ENCODE assay signal across 28 cellular contexts in the genomic region with DNA sequence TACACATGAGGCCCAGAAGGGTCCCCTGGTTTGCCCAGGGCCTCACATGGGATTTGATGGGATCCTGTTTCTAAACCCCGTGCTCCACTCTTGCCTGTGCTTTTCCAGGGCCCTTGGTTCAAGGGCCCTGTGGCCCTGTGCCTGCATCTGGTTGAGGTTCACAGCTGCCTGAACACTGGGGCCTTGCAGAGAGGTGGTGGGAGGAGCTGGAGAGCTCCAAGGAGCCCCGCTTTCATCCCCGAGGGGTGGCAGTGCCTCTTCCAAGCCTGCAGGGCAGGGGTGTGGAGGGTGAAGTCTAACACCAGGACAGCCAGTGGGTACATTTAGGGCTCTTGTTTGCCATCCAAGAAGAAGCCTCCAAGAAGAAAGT.
DNase-seq lines count a peak whose midpoint lies in the region; ATAC-seq and TF ChIP-seq lines count a peak whose summit lies in the region.
"Had no signal": no experiment of that assay in that cellular context is flagged by ENCODE, and none has a peak within 500 bp of the region (broad histone marks: within the 10 kb centered on the region; RNA-seq: fewer than 3 reads in every experiment).

No MANE protein-coding gene starts in this region.

- TF ChIP-seq POLR2A in spleen (IDR thresholded peaks at IDR 0.05) (no peak), upper lobe of left lung (IDR thresholded peaks at IDR 0.05) (no peak)

- peaks cover 4% of the 10 kb centered on the region for H3K27me3 Mint-ChIP-seq in HFFc6 (ENCODE audit: insufficient read depth)
- peaks cover 17% of the 10 kb centered on the region for H3K27me3 Mint-ChIP-seq in MCF 10A (ENCODE audit: insufficient read depth, unreplicated experiment)

- H3K9me3 ChIP-seq in ascending aorta, result no peaks in the 10 kb centered on the region
- no peaks in the 10 kb centered on the region for H3K9me3 ChIP-seq in muscle layer of colon (ENCODE audit: low read length)
- no peaks in the 10 kb centered on the region for H3K9me3 ChIP-seq in spleen
- H3K9me3 ChIP-seq in upper lobe of left lung, result no peaks in the 10 kb centered on the region
- H3K9me3 ChIP-seq: body of pancreas, gastrocnemius medialis, right lobe of liver had no signal

- H3K4me3 Mint-ChIP-seq in HFFc6, result no peak overlapping the region
- H3K4me3 Mint-ChIP-seq in MCF 10A (ENCODE audit: unreplicated experiment), result no peak overlapping the region
- H3K4me3 Mint-ChIP-seq: memory B cell, neural progenitor cell, WTC11 had no signal

- H3K4me1 Mint-ChIP-seq in HFFc6 (ENCODE audit: low read depth) (peaks cover 56% of the 10 kb centered on the region), MCF 10A (ENCODE audit: insufficient read depth, unreplicated experiment) (peaks cover 6% of the 10 kb centered on the region)
- H3K4me1 Mint-ChIP-seq: memory B cell had no signal

- H3K27ac ChIP-seq in ascending aorta, result peak overlapping the region; percentile 0 to 5
- peak overlapping the region; percentile 48 for H3K27ac ChIP-seq in muscle layer of colon (ENCODE audit: low read depth, low read length)
- H3K27ac ChIP-seq in spleen, result no peak overlapping the region
- peak overlapping the region in 1 of 4 donors; percentile 42 for H3K27ac ChIP-seq in upper lobe of left lung
- H3K27ac ChIP-seq: body of pancreas, C4-2B, gastrocnemius medialis, neural progenitor cell, right lobe of liver had no signal

- 83 to 95% (median 88%) methylated on average over 2 to 3 of the region's 3 CpGs for WGBS in spleen, 5 donors
- 75 to 90% methylated on average over 3 of the region's 3 CpGs for WGBS in upper lobe of left lung, 2 donors

- H3K36me3 ChIP-seq in ascending aorta (no peaks in the 10 kb centered on the region), muscle layer of colon (ENCODE audit: insufficient read depth, low read length) (no peaks in the 10 kb centered on the region), spleen (no peaks in the 10 kb centered on the region), upper lobe of left lung (no peaks in the 10 kb centered on the region)
- H3K36me3 ChIP-seq: gastrocnemius medialis, neural progenitor cell, right lobe of liver had no signal

- TF ChIP-seq CTCF in HFFc6 (IDR thresholded peaks at IDR 0.05) (no peak; the same call in 1 of the 2 replicates), ascending aorta (IDR thresholded peaks at IDR 0.05) (no peak), spleen (IDR thresholded peaks at IDR 0.05 in 8 of 11, conservative IDR thresholded peaks at IDR 0.05 in 3 of 11) (no peak), upper lobe of left lung (IDR thresholded peaks at IDR 0.05) (no peak), MCF 10A (IDR thresholded peaks at IDR 0.05; ENCODE audit: unreplicated experiment) (no peak)

- H3K4me3 ChIP-seq in ascending aorta (no peak overlapping the region), muscle layer of colon (ENCODE audit: low read depth in 1 of 2, low read length in 2 of 2) (no peak overlapping the region), spleen (no peak overlapping the region), upper lobe of left lung (no peak overlapping the region)
- H3K4me3 ChIP-seq: body of pancreas, gastrocnemius medialis, neural progenitor cell, right lobe of liver had no signal

- H3K4me1 ChIP-seq in ascending aorta (peaks cover 0 to 8% of the 10 kb centered on the region in 2 donors), muscle layer of colon (ENCODE audit: insufficient read depth, low read length) (peaks cover 43% of the 10 kb centered on the region), spleen (no peaks in the 10 kb centered on the region), upper lobe of left lung (peaks cover 0 to 6% (median 0%) of the 10 kb centered on the region in 4 donors)
- H3K4me1 ChIP-seq: body of pancreas, gastrocnemius medialis, right lobe of liver had no signal

- BruUV-seq in MCF 10A (replicated peaks; lab: Mats Ljungman, UMichigan), result no TSS peak

- H3K9ac ChIP-seq in muscle layer of colon (ENCODE audit: low read length), result no peak overlapping the region
- H3K9ac ChIP-seq: neural progenitor cell had no signal

- POLR2A ChIA-PET in MCF 10A (lab: Yijun Ruan, JAX), result no interaction called here

- H3K27me3 ChIP-seq in ascending aorta, result no peaks in the 10 kb centered on the region
- H3K27me3 ChIP-seq in muscle layer of colon (ENCODE audit: control insufficient read depth in 1 of 2, insufficient read depth in 2 of 2, low read length in 2 of 2), result no peaks in the 10 kb centered on the region
- H3K27me3 ChIP-seq in spleen (replicated peaks in 1 of 7), result peaks cover 0 to 12% (median 0%) of the 10 kb centered on the region in 7 donors
- no peaks in the 10 kb centered on the region for H3K27me3 ChIP-seq in upper lobe of left lung
- H3K27me3 ChIP-seq: body of pancreas, gastrocnemius medialis, neural progenitor cell, right lobe of liver had no signal

- ATAC-seq in upper lobe of left lung (ENCODE audit: low FRiP score in 2 of 2), result no peak
- ATAC-seq: left colon, right lobe of liver, WTC11 had no signal

- CTCF ChIA-PET in MCF 10A (lab: Yijun Ruan, JAX), result interaction anchor here (0.6 kb wide), 1 partner anchor 65 kb away, joined by 3 read pairs; no protein-coding TSS in a partner anchor

- H3K36me3 Mint-ChIP-seq in HFFc6 (ENCODE audit: low read depth), result peaks cover 14% of the 10 kb centered on the region; the same call in 1 of the 2 replicates
- H3K36me3 Mint-ChIP-seq in MCF 10A (ENCODE audit: insufficient read depth, unreplicated experiment), result no peaks in the 10 kb centered on the region
- H3K36me3 Mint-ChIP-seq: memory B cell, WTC11 had no signal

- DNase-seq in HFFc6 (no peak), ascending aorta (ENCODE audit: low spot score in 2 of 2) (no peak), spleen (peak; percentile 62), upper lobe of left lung (no peak), MCF 10A (ENCODE audit: unreplicated experiment) (no peak), hippocampal formation (lab: John Stamatoyannopoulos, UW) (no peak)
- DNase-seq in stimulated activated CD8-positive, alpha-beta memory T cell treated with anti-CD3 and anti-CD28 coated beads, Interleukin-4, amount 100 ng/mL, for 48 hours, result no peak
- DNase-seq: activated gamma-delta T cell treated with Interleukin-2 at 50 U/mL for 16 hours; activated T-cell treated with anti-CD3 and anti-CD28 coated beads, Interleukin-2, amount 50 U/mL, for 48 hours; COR-L47; dermis blood vessel endothelial cell; gastrocnemius medialis; H7; Karpas-422; NCI-H1417 treated with DMSO at 0.1 percent for 48 hours; NCI-H2029 treated with DMSO at 0.1 percent for 48 hours; NCI-H2227 treated with DMSO at 0.1 percent for 48 hours; NCI-H526; SIG-M5; stimulated activated CD4-positive, alpha-beta T cell treated with anti-CD3 and anti-CD28 coated beads, Interleukin-4, amount 100 ng/mL, for 24 hours had no signal

- H3K9me3 Mint-ChIP-seq in HFFc6, result no peaks in the 10 kb centered on the region
- no peaks in the 10 kb centered on the region for H3K9me3 Mint-ChIP-seq in MCF 10A (ENCODE audit: unreplicated experiment)
- H3K9me3 Mint-ChIP-seq: memory B cell, neural progenitor cell, WTC11 had no signal

- H3K27ac Mint-ChIP-seq in HFFc6, result peak overlapping the region; percentile 97
- H3K27ac Mint-ChIP-seq in MCF 10A (ENCODE audit: low read depth, unreplicated experiment), result no peak overlapping the region
- H3K27ac Mint-ChIP-seq: memory B cell, neural progenitor cell, WTC11 had no signal

- TF ChIP-seq EP300 in upper lobe of left lung (IDR thresholded peaks at IDR 0.05), result no peak

- intact Hi-C loops in ascending aorta (cut with DNase I) (loop anchor here (2.0 kb wide), 1 partner anchor 49 kb away; no protein-coding TSS in a partner anchor), spleen (cut with DNase I; ENCODE audit: low total_unique reads) (no loop called here), MCF 10A (cut with micrococcal nuclease) (no loop called here)

Comparison
In these comparisons a context has a peak if more than half of its experiments do, and no peak if none do; other contexts are left out.
1. H3K27ac ChIP-seq: peak in ascending aorta (2 of 2) and muscle layer of colon (single experiment); none in spleen (0 of 8).